1 cellular context compared by ENCODE assay signal in genomic region chrX:15601932-15602331, GRCh38.
A peak's percentile ranks its signal among the peaks of the same experiment; 100 is the strongest.
TF ChIP-seq lines count a peak whose summit lies in the region.

No MANE protein-coding gene starts in this region.

TF ChIP-seq in HepG2, 621 proteins besides CTCF, POLR2A, EP300 and RAD21 (continued from another document and continues in another):
- TF ChIP-seq TEAD2 (CRISPR knock-in tag; IDR thresholded peaks at IDR 0.05): no peak
- no peak for TF ChIP-seq ATF1 (CRISPR knock-in tag; IDR thresholded peaks at IDR 0.05)
- TF ChIP-seq CREB1 (IDR thresholded peaks at IDR 0.05): no peak
- TF ChIP-seq CREB1 (CRISPR knock-in tag; IDR thresholded peaks at IDR 0.05): no peak
- TF ChIP-seq, protein P1, sequence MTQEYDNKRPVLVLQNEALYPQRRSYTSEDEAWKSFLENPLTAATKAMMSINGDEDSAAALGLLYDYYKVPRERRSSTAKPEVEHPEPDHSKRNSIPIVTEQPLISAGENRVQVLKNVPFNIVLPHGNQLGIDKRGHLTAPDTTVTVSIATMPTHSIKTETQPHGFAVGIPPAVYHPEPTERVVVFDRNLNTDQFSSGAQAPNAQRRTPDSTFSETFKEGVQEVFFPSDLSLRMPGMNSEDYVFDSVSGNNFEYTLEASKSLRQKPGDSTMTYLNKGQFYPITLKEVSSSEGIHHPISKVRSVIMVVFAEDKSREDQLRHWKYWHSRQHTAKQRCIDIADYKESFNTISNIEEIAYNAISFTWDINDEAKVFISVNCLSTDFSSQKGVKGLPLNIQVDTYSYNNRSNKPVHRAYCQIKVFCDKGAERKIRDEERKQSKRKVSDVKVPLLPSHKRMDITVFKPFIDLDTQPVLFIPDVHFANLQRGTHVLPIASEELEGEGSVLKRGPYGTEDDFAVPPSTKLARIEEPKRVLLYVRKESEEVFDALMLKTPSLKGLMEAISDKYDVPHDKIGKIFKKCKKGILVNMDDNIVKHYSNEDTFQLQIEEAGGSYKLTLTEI (CRISPR knock-in tag; conservative IDR thresholded peaks at IDR 0.05): no peak
- no peak for TF ChIP-seq ZNF234 (CRISPR knock-in tag; conservative IDR thresholded peaks at IDR 0.05)
- no peak for TF ChIP-seq KDM4B (CRISPR knock-in tag; IDR thresholded peaks at IDR 0.05)
- TF ChIP-seq MAZ (IDR thresholded peaks at IDR 0.05; ENCODE audit: borderline replicate concordance, low read depth, low read length): no peak
- TF ChIP-seq MAZ (CRISPR knock-in tag; IDR thresholded peaks at IDR 0.05; ENCODE audit: low read depth): no peak
- TF ChIP-seq ATRX (CRISPR knock-in tag; IDR thresholded peaks at IDR 0.05; ENCODE audit: borderline replicate concordance): no peak
- TF ChIP-seq, protein P2, sequence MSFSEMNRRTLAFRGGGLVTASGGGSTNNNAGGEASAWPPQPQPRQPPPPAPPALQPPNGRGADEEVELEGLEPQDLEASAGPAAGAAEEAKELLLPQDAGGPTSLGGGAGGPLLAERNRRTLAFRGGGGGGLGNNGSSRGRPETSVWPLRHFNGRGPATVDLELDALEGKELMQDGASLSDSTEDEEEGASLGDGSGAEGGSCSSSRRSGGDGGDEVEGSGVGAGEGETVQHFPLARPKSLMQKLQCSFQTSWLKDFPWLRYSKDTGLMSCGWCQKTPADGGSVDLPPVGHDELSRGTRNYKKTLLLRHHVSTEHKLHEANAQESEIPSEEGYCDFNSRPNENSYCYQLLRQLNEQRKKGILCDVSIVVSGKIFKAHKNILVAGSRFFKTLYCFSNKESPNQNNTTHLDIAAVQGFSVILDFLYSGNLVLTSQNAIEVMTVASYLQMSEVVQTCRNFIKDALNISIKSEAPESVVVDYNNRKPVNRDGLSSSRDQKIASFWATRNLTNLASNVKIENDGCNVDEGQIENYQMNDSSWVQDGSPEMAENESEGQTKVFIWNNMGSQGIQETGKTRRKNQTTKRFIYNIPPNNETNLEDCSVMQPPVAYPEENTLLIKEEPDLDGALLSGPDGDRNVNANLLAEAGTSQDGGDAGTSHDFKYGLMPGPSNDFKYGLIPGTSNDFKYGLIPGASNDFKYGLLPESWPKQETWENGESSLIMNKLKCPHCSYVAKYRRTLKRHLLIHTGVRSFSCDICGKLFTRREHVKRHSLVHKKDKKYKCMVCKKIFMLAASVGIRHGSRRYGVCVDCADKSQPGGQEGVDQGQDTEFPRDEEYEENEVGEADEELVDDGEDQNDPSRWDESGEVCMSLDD (CRISPR knock-in tag; IDR thresholded peaks at IDR 0.05; ENCODE audit: borderline replicate concordance): no peak
- TF ChIP-seq SALL1 (CRISPR knock-in tag; IDR thresholded peaks at IDR 0.05): peak; percentile 38; the same call in 1 of the 2 replicates
- TF ChIP-seq ZFP37 (CRISPR knock-in tag; IDR thresholded peaks at IDR 0.05; ENCODE audit: borderline replicate concordance): no peak
- TF ChIP-seq MYC (CRISPR knock-in tag; IDR thresholded peaks at IDR 0.05; ENCODE audit: borderline replicate concordance): no peak
- no peak for TF ChIP-seq ZNF430 (CRISPR knock-in tag; IDR thresholded peaks at IDR 0.05)
- TF ChIP-seq YEATS4 (CRISPR knock-in tag; IDR thresholded peaks at IDR 0.05; ENCODE audit: borderline replicate concordance): no peak
- no peak for TF ChIP-seq ARHGAP35 (CRISPR knock-in tag; IDR thresholded peaks at IDR 0.05; ENCODE audit: borderline replicate concordance)
- no peak for TF ChIP-seq FOXK1 (CRISPR knock-in tag; IDR thresholded peaks at IDR 0.05; ENCODE audit: borderline replicate concordance, low read depth)
- TF ChIP-seq HDAC2 (CRISPR knock-in tag; IDR thresholded peaks at IDR 0.05): 0 out of 2 replicates have a peak, but pooled peaks have one; percentile 19
- no peak for TF ChIP-seq NONO (IDR thresholded peaks at IDR 0.05)
- TF ChIP-seq NONO (CRISPR knock-in tag; conservative IDR thresholded peaks at IDR 0.05): no peak
- TF ChIP-seq ZNF24 (IDR thresholded peaks at IDR 0.05): no peak
- peak; percentile 70; the same call in 1 of the 2 replicates for TF ChIP-seq RFX1 (IDR thresholded peaks at IDR 0.05)
- TF ChIP-seq ZNF878 (CRISPR knock-in tag; IDR thresholded peaks at IDR 0.05): no peak
- no peak for TF ChIP-seq ZFX (CRISPR knock-in tag; IDR thresholded peaks at IDR 0.05; ENCODE audit: low read depth)
- no peak for TF ChIP-seq CBX2 (IDR thresholded peaks at IDR 0.05; ENCODE audit: low read depth, low read length)
- TF ChIP-seq CBX2 (CRISPR knock-in tag; IDR thresholded peaks at IDR 0.05; ENCODE audit: low read depth): no peak
- TF ChIP-seq NR1H2 (CRISPR knock-in tag; IDR thresholded peaks at IDR 0.05; ENCODE audit: borderline replicate concordance, low read depth): no peak
- TF ChIP-seq, protein P3, sequence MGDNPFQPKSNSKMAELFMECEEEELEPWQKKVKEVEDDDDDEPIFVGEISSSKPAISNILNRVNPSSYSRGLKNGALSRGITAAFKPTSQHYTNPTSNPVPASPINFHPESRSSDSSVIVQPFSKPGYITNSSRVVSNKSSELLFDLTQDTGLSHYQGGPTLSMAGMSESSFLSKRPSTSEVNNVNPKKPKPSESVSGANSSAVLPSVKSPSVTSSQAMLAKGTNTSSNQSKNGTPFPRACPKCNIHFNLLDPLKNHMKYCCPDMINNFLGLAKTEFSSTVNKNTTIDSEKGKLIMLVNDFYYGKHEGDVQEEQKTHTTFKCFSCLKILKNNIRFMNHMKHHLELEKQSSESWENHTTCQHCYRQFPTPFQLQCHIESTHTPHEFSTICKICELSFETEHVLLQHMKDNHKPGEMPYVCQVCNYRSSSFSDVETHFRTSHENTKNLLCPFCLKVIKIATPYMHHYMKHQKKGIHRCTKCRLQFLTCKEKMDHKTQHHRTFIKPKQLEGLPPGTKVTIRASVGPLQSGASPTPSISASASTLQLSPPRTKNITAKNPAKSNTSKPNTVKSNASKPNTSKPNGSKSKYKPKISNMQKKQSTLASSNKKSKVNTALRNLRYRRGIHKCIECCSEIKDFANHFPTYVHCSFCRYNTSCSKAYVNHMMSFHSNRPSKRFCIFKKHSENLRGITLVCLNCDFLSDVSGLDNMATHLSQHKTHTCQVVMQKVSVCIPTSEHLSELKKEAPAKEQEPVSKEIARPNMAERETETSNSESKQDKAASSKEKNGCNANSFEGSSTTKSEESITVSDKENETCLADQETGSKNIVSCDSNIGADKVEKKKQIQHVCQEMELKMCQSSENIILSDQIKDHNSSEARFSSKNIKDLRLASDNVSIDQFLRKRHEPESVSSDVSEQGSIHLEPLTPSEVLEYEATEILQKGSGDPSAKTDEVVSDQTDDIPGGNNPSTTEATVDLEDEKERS (CRISPR knock-in tag; IDR thresholded peaks at IDR 0.05): no peak
- no peak for TF ChIP-seq ARNT2 (CRISPR knock-in tag; IDR thresholded peaks at IDR 0.05; ENCODE audit: low read depth)
- no peak for TF ChIP-seq MATR3 (CRISPR knock-in tag; IDR thresholded peaks at IDR 0.05)
- no peak for TF ChIP-seq ZNF224 (CRISPR knock-in tag; IDR thresholded peaks at IDR 0.05)
- no peak for TF ChIP-seq ZNF629 (CRISPR knock-in tag; conservative IDR thresholded peaks at IDR 0.05)
- TF ChIP-seq NR2F1 (CRISPR knock-in tag; IDR thresholded peaks at IDR 0.05): 0 out of 4 replicates have a peak, but pooled peaks have one; percentile 16 to 56
- TF ChIP-seq DPF2 (CRISPR knock-in tag; IDR thresholded peaks at IDR 0.05; ENCODE audit: borderline replicate concordance, low read depth): no peak
- no peak for TF ChIP-seq ERF (CRISPR knock-in tag; IDR thresholded peaks at IDR 0.05)
- no peak for TF ChIP-seq MAF1 (CRISPR knock-in tag; IDR thresholded peaks at IDR 0.05; ENCODE audit: borderline replicate concordance)
- TF ChIP-seq, protein P4, sequence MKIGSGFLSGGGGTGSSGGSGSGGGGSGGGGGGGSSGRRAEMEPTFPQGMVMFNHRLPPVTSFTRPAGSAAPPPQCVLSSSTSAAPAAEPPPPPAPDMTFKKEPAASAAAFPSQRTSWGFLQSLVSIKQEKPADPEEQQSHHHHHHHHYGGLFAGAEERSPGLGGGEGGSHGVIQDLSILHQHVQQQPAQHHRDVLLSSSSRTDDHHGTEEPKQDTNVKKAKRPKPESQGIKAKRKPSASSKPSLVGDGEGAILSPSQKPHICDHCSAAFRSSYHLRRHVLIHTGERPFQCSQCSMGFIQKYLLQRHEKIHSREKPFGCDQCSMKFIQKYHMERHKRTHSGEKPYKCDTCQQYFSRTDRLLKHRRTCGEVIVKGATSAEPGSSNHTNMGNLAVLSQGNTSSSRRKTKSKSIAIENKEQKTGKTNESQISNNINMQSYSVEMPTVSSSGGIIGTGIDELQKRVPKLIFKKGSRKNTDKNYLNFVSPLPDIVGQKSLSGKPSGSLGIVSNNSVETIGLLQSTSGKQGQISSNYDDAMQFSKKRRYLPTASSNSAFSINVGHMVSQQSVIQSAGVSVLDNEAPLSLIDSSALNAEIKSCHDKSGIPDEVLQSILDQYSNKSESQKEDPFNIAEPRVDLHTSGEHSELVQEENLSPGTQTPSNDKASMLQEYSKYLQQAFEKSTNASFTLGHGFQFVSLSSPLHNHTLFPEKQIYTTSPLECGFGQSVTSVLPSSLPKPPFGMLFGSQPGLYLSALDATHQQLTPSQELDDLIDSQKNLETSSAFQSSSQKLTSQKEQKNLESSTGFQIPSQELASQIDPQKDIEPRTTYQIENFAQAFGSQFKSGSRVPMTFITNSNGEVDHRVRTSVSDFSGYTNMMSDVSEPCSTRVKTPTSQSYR (CRISPR knock-in tag; IDR thresholded peaks at IDR 0.05; ENCODE audit: borderline replicate concordance): no peak
- no peak for TF ChIP-seq TFE3 (CRISPR knock-in tag; IDR thresholded peaks at IDR 0.05)
- no peak for TF ChIP-seq MAX (IDR thresholded peaks at IDR 0.05)
- TF ChIP-seq, protein P5, sequence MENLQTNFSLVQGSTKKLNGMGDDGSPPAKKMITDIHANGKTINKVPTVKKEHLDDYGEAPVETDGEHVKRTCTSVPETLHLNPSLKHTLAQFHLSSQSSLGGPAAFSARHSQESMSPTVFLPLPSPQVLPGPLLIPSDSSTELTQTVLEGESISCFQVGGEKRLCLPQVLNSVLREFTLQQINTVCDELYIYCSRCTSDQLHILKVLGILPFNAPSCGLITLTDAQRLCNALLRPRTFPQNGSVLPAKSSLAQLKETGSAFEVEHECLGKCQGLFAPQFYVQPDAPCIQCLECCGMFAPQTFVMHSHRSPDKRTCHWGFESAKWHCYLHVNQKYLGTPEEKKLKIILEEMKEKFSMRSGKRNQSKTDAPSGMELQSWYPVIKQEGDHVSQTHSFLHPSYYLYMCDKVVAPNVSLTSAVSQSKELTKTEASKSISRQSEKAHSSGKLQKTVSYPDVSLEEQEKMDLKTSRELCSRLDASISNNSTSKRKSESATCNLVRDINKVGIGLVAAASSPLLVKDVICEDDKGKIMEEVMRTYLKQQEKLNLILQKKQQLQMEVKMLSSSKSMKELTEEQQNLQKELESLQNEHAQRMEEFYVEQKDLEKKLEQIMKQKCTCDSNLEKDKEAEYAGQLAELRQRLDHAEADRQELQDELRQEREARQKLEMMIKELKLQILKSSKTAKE (CRISPR knock-in tag; IDR thresholded peaks at IDR 0.05; ENCODE audit: borderline replicate concordance): no peak
- no peak for TF ChIP-seq ZFYVE20 (CRISPR knock-in tag; IDR thresholded peaks at IDR 0.05; ENCODE audit: borderline replicate concordance, low read depth)
- TF ChIP-seq, protein P6, sequence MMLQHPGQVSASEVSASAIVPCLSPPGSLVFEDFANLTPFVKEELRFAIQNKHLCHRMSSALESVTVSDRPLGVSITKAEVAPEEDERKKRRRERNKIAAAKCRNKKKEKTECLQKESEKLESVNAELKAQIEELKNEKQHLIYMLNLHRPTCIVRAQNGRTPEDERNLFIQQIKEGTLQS (CRISPR knock-in tag; IDR thresholded peaks at IDR 0.05): no peak
- TF ChIP-seq DR1 (CRISPR knock-in tag; IDR thresholded peaks at IDR 0.05): no peak
- TF ChIP-seq MYNN (CRISPR knock-in tag; IDR thresholded peaks at IDR 0.05; ENCODE audit: low read depth): no peak
- TF ChIP-seq, protein P7, sequence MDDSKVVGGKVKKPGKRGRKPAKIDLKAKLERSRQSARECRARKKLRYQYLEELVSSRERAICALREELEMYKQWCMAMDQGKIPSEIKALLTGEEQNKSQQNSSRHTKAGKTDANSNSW (CRISPR knock-in tag; IDR thresholded peaks at IDR 0.05; ENCODE audit: borderline replicate concordance): no peak
- no peak for TF ChIP-seq SIX4 (CRISPR knock-in tag; IDR thresholded peaks at IDR 0.05)
- TF ChIP-seq BRCA1 (CRISPR knock-in tag; IDR thresholded peaks at IDR 0.05): no peak
- TF ChIP-seq RARA (CRISPR knock-in tag; IDR thresholded peaks at IDR 0.05): 0 out of 2 replicates have a peak, but pooled peaks have one; percentile 51
- TF ChIP-seq ZSCAN21 (CRISPR knock-in tag; IDR thresholded peaks at IDR 0.05; ENCODE audit: borderline replicate concordance): no peak
- no peak for TF ChIP-seq ZFP90 (CRISPR knock-in tag; IDR thresholded peaks at IDR 0.05; ENCODE audit: borderline replicate concordance)
- no peak for TF ChIP-seq ZNF101 (CRISPR knock-in tag; IDR thresholded peaks at IDR 0.05; ENCODE audit: borderline replicate concordance, low read depth)
- no peak for TF ChIP-seq ZBTB46 (CRISPR knock-in tag; IDR thresholded peaks at IDR 0.05; ENCODE audit: borderline replicate concordance)
